ENCODE assay signal across 8 cellular contexts in genomic region chr6:53424976-53425718, GRCh38.
"Had no signal": no experiment of that assay in that cellular context is flagged by ENCODE, and none has a peak within 500 bp of the region (broad histone marks: within the 10 kb centered on the region; RNA-seq: fewer than 3 reads in every experiment).

No MANE protein-coding gene starts in this region.

- FAIRE-seq: H1, H54, K562 had no signal

- H3K4me3 ChIP-seq: GM23338, K562 had no signal

- ATAC-seq: GM23338, K562 had no signal

- DNase-seq: H9, HCEC 1CT, IMR-90 had no signal

- H3K27ac ChIP-seq: HL-60 had no signal
